Comparison of ENCODE assay signal across 15 cellular contexts in genomic region chr7:6379881-6380280, GRCh38. TPM values are rescaled to one million over a fixed set of nuclear protein-coding genes. Genes with fewer than 3 reads are reported as not detected.
A peak's percentile ranks its signal among the peaks of the same experiment; 100 is the strongest.
DNase-seq lines count a peak whose midpoint lies in the region; ATAC-seq, FAIRE-seq and TF ChIP-seq lines count a peak whose summit lies in the region.
"Had no signal": no experiment of that assay in that cellular context is flagged by ENCODE, and none has a peak within 500 bp of the region (broad histone marks: within the 10 kb centered on the region; RNA-seq: fewer than 3 reads in every experiment).

No MANE protein-coding gene starts in this region.

- peaks cover 48% of the 10 kb centered on the region for H3K4me1 Mint-ChIP-seq in astrocyte (ENCODE audit: low read depth, unreplicated experiment)
- peaks cover 53 to 56% of the 10 kb centered on the region in 2 donors for H3K4me1 Mint-ChIP-seq in natural killer cell treated with Interleukin-12 subunit alpha and Interleukin-12 subunit beta and Interleukin-15 and Interleukin-18, amount 100 ng/mL, for 72 hours (ENCODE audit: low read depth in 2 of 2)

- no peaks in the 10 kb centered on the region for H3K27me3 ChIP-seq in BLaER1
- no peaks in the 10 kb centered on the region for H3K27me3 ChIP-seq in DOHH2 (ENCODE audit: control insufficient read depth, low read length)
- H3K27me3 ChIP-seq in astrocyte (ENCODE audit: insufficient read depth, low read length), result no peaks in the 10 kb centered on the region
- H3K27me3 ChIP-seq: gastroesophageal sphincter, right lobe of liver had no signal

- peaks cover 22% of the 10 kb centered on the region for H3F3A ChIP-seq in DOHH2 (ENCODE audit: control insufficient read depth, insufficient read depth)

- H4K20me1 ChIP-seq in BLaER1 (peaks cover 100% of the 10 kb centered on the region), DOHH2 (ENCODE audit: control insufficient read depth, insufficient read depth, low read depth, low read length) (peaks cover 62% of the 10 kb centered on the region), astrocyte (ENCODE audit: insufficient read depth, low read length) (peaks cover 98% of the 10 kb centered on the region)

- H3K9me2 ChIP-seq in DOHH2 (replicated peaks; ENCODE audit: control insufficient read depth, low read length), result no peaks in the 10 kb centered on the region

- no peak for DNase-seq in astrocyte (ENCODE audit: low read depth)
- no peak for DNase-seq in natural killer cell treated with Interleukin-12 subunit alpha and Interleukin-12 subunit beta and Interleukin-15 and Interleukin-18, amount 100 ng/mL, for 72 hours (ENCODE audit: low spot score)
- DNase-seq in central memory CD4-positive, alpha-beta T cell, result no peak
- DNase-seq in GM13976 (ENCODE audit: low spot score), result no peak
- DNase-seq: aorta, NCI-H1930, NCI-H69, right lobe of liver had no signal

- H3K9me3 Mint-ChIP-seq in astrocyte (ENCODE audit: unreplicated experiment), result no peaks in the 10 kb centered on the region
- H3K9me3 Mint-ChIP-seq in natural killer cell treated with Interleukin-12 subunit alpha and Interleukin-12 subunit beta and Interleukin-15 and Interleukin-18, amount 100 ng/mL, for 72 hours, result no peaks in the 10 kb centered on the region

- no peaks in the 10 kb centered on the region for H3K9me3 ChIP-seq in BLaER1
- H3K9me3 ChIP-seq in DOHH2 (ENCODE audit: control insufficient read depth, insufficient read depth, low read length), result no peaks in the 10 kb centered on the region
- no peaks in the 10 kb centered on the region for H3K9me3 ChIP-seq in astrocyte (ENCODE audit: insufficient read depth, low read depth, low read length)
- H3K9me3 ChIP-seq: gastroesophageal sphincter, right lobe of liver had no signal

- H3K36me3 Mint-ChIP-seq in astrocyte (ENCODE audit: low read depth, unreplicated experiment), result peaks cover 12% of the 10 kb centered on the region
- H3K36me3 Mint-ChIP-seq in natural killer cell treated with Interleukin-12 subunit alpha and Interleukin-12 subunit beta and Interleukin-15 and Interleukin-18, amount 100 ng/mL, for 72 hours, result peaks cover 7% of the 10 kb centered on the region

- no peak overlapping the region for H3K4me3 ChIP-seq in BLaER1
- peak overlapping the region; percentile 23 for H3K4me3 ChIP-seq in DOHH2 (ENCODE audit: low read length)
- no peak overlapping the region for H3K4me3 ChIP-seq in astrocyte (ENCODE audit: insufficient read depth, low read depth, low read length)
- H3K4me3 ChIP-seq: gastroesophageal sphincter, right lobe of liver had no signal

- peak overlapping the region; percentile 2; the same call in 1 of the 2 replicates for H3K4me2 ChIP-seq in BLaER1
- H3K4me2 ChIP-seq in DOHH2 (ENCODE audit: low read length), result peak overlapping the region; percentile 49
- H3K4me2 ChIP-seq in astrocyte (ENCODE audit: low read length), result peak overlapping the region; percentile 45

- TF ChIP-seq CTCF in DOHH2 (IDR thresholded peaks at IDR 0.05; ENCODE audit: low read depth, low read length, poor library complexity, severe bottlenecking) (no peak), astrocyte (IDR thresholded peaks at IDR 0.05; ENCODE audit: insufficient read depth, low read depth, low read length) (no peak), GM13976 (IDR thresholded peaks at IDR 0.05; ENCODE audit: borderline replicate concordance, control extremely low read depth, extremely low read depth, insufficient read depth, missing control alignments) (no peak)

- in situ Hi-C loops in GM13976 (cut with MboI; ENCODE audit: low sequenced_read_pairs, unreplicated experiment), result no loop called here

- no peaks in the 10 kb centered on the region for H3K27me3 Mint-ChIP-seq in astrocyte (ENCODE audit: low read depth, unreplicated experiment)
- no peaks in the 10 kb centered on the region for H3K27me3 Mint-ChIP-seq in natural killer cell treated with Interleukin-12 subunit alpha and Interleukin-12 subunit beta and Interleukin-15 and Interleukin-18, amount 100 ng/mL, for 72 hours

- H3K4me1 ChIP-seq in BLaER1 (peaks cover 80% of the 10 kb centered on the region), DOHH2 (ENCODE audit: control insufficient read depth, low read length) (peaks cover 86% of the 10 kb centered on the region), astrocyte (ENCODE audit: insufficient read depth, low read length) (peaks cover 30% of the 10 kb centered on the region)

- H3K36me3 ChIP-seq in BLaER1 (peaks cover 62% of the 10 kb centered on the region), DOHH2 (ENCODE audit: control insufficient read depth, low read length) (peaks cover 79% of the 10 kb centered on the region), astrocyte (ENCODE audit: insufficient read depth, low read length) (peaks cover 12% of the 10 kb centered on the region)
- H3K36me3 ChIP-seq: right lobe of liver had no signal

- peak overlapping the region; percentile 53 for H3K27ac Mint-ChIP-seq in astrocyte (ENCODE audit: unreplicated experiment)
- H3K27ac Mint-ChIP-seq in natural killer cell treated with Interleukin-12 subunit alpha and Interleukin-12 subunit beta and Interleukin-15 and Interleukin-18, amount 100 ng/mL, for 72 hours, result peak overlapping the region; percentile 25 to 43

- H3K79me2 ChIP-seq in DOHH2 (ENCODE audit: control insufficient read depth, low read length), result peaks cover 100% of the 10 kb centered on the region
- peaks cover 100% of the 10 kb centered on the region for H3K79me2 ChIP-seq in astrocyte (ENCODE audit: insufficient read depth, low read length)

- H3K4me3 Mint-ChIP-seq in astrocyte (ENCODE audit: unreplicated experiment), result no peak overlapping the region
- peak overlapping the region; percentile 26 for H3K4me3 Mint-ChIP-seq in natural killer cell treated with Interleukin-12 subunit alpha and Interleukin-12 subunit beta and Interleukin-15 and Interleukin-18, amount 100 ng/mL, for 72 hours

- no peak overlapping the region for H2AFZ ChIP-seq in astrocyte (ENCODE audit: low read depth, low read length)

- H3K9ac ChIP-seq in BLaER1 (no peak overlapping the region), astrocyte (ENCODE audit: low read length) (peak overlapping the region; percentile 9)

- no peak for ATAC-seq in natural killer cell treated with Interleukin-12 subunit alpha and Interleukin-12 subunit beta and Interleukin-15 and Interleukin-18, amount 100 ng/mL, for 72 hours
- ATAC-seq in HG03571 (IDR thresholded peaks at IDR 0.05; ENCODE audit: unreplicated experiment), result no peak
- ATAC-seq in HG03159 (IDR thresholded peaks at IDR 0.05; ENCODE audit: unreplicated experiment), result no peak
- ATAC-seq: HCT116, right lobe of liver had no signal

- no peak overlapping the region for H3K27ac ChIP-seq in BLaER1
- H3K27ac ChIP-seq in DOHH2 (ENCODE audit: low read depth, low read length), result peak overlapping the region; percentile 49
- peak overlapping the region; percentile 28 for H3K27ac ChIP-seq in astrocyte (ENCODE audit: low read depth, low read length)
- H3K27ac ChIP-seq: right lobe of liver had no signal

- FAIRE-seq in astrocyte (lab: Jason Lieb, UNC), result no peak
- FAIRE-seq: keratinocyte had no signal

RNA-seq across cellular contexts. Expression of gene RAC1, which starts 5.6 kb away (rescaled TPM):
- total RNA-seq in astrocyte, result 322 and 340 TPM in 2 replicates
- total RNA-seq in natural killer cell treated with Interleukin-12 subunit alpha and Interleukin-12 subunit beta and Interleukin-15 and Interleukin-18, amount 100 ng/mL, for 72 hours, result 100 to 1,000 TPM; 160 to 192 TPM

RNA-seq across cellular contexts. Expression of gene FAM220A, which starts 31.1 kb away (rescaled TPM):
- 23.9 and 25.1 TPM in 2 replicates for total RNA-seq in astrocyte
- total RNA-seq in natural killer cell treated with Interleukin-12 subunit alpha and Interleukin-12 subunit beta and Interleukin-15 and Interleukin-18, amount 100 ng/mL, for 72 hours, result 10 to 100 TPM in 1 of 2 donors, 1 to 10 TPM in 1; 9.2 to 12.7 TPM
